Comparison of ENCODE assay signal across 1 cellular context in the genomic region with DNA sequence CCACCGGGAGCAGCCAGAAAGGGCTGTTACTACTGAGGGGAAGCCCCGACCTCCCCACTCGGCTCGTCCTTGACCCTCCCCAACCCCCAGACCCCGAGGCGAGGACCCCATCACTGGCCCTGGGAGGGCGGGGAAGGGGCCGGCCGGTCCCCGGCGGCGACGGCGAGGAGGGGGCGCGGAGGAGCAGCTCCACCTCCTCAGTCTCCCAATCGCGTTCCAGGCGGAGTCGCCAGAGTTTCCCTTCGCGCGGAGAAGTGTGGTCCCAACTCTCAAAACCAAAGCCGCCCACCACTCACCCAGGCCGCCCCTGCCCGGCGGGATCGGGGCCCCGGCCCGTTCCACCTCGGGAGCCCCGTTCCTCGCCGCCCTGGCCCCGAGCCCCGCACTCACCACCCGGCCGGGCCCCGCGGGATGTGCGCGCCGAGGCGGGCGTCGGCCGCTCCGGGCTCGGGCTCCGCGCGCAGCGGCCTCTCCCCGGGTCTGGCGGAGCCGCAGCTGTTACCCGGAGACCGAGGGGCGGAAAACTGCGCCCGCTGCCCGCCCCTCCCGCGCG.
TF ChIP-seq lines count a peak whose summit lies in the region.

No MANE protein-coding gene starts in this region.

TF ChIP-seq in GM12878, 131 proteins besides CTCF, POLR2A, EP300 and RAD21 (continued from another document):
- TF ChIP-seq STAT1 (conservative IDR thresholded peaks at IDR 0.05) (no peak), MYC (IDR thresholded peaks at IDR 0.05; ENCODE audit: insufficient read depth, insufficient read length, insufficient replicate concordance, low read length, severe bottlenecking) (no peak), CBFB (IDR thresholded peaks at IDR 0.05; ENCODE audit: low read depth) (no peak), WRNIP1 (IDR thresholded peaks at IDR 0.05; ENCODE audit: borderline replicate concordance, low read depth, low read length) (no peak), BHLHE40 (IDR thresholded peaks at IDR 0.05; ENCODE audit: borderline replicate concordance in 1 of 2, low read depth in 2 of 2, low read length in 1 of 2) (no peak), SREBF2 (IDR thresholded peaks at IDR 0.05; ENCODE audit: low read length) (no peak), ATF7 (IDR thresholded peaks at IDR 0.05; ENCODE audit: low read depth) (no peak), PAX5 (IDR thresholded peaks at IDR 0.05; ENCODE audit: borderline replicate concordance, low read depth, low read length) (no peak), HDAC6 (IDR thresholded peaks at IDR 0.05; ENCODE audit: unreplicated experiment) (peak; percentile 65), LARP7 (IDR thresholded peaks at IDR 0.05) (peak; percentile 67; the same call in 1 of the 2 replicates), PML (IDR thresholded peaks at IDR 0.05; ENCODE audit: low read length) (no peak), BMI1 (IDR thresholded peaks at IDR 0.05; ENCODE audit: borderline replicate concordance) (no peak), KAT2A (conservative IDR thresholded peaks at IDR 0.05; ENCODE audit: control insufficient read depth, low read depth, low read length) (no peak), EED (IDR thresholded peaks at IDR 0.05; ENCODE audit: low read depth) (no peak), SREBF1 (IDR thresholded peaks at IDR 0.05; ENCODE audit: low read length) (no peak), POLR2AphosphoS5 (IDR thresholded peaks at IDR 0.05; ENCODE audit: low read length) (no peak), EGR1 (IDR thresholded peaks at IDR 0.05; ENCODE audit: borderline replicate concordance in 1 of 2, low read depth in 2 of 2, low read length in 2 of 2) (no peak)
- TF ChIP-seq, protein P1, sequence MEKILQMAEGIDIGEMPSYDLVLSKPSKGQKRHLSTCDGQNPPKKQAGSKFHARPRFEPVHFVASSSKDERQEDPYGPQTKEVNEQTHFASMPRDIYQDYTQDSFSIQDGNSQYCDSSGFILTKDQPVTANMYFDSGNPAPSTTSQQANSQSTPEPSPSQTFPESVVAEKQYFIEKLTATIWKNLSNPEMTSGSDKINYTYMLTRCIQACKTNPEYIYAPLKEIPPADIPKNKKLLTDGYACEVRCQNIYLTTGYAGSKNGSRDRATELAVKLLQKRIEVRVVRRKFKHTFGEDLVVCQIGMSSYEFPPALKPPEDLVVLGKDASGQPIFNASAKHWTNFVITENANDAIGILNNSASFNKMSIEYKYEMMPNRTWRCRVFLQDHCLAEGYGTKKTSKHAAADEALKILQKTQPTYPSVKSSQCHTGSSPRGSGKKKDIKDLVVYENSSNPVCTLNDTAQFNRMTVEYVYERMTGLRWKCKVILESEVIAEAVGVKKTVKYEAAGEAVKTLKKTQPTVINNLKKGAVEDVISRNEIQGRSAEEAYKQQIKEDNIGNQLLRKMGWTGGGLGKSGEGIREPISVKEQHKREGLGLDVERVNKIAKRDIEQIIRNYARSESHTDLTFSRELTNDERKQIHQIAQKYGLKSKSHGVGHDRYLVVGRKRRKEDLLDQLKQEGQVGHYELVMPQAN (conservative IDR thresholded peaks at IDR 0.05), result no peak
- TF ChIP-seq, protein P2, sequence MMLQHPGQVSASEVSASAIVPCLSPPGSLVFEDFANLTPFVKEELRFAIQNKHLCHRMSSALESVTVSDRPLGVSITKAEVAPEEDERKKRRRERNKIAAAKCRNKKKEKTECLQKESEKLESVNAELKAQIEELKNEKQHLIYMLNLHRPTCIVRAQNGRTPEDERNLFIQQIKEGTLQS (IDR thresholded peaks at IDR 0.05; ENCODE audit: borderline replicate concordance, extremely low read depth, low read depth, low read length), result no peak
